30 cellular contexts compared by ENCODE assay signal in genomic region chr2:905091-905832, GRCh38. TPM values are rescaled to one million over a fixed set of nuclear protein-coding genes. Genes with fewer than 3 reads are reported as not detected.
DNase-seq lines count a peak whose midpoint lies in the region; ATAC-seq and TF ChIP-seq lines count a peak whose summit lies in the region.
"Had no signal": no experiment of that assay in that cellular context is flagged by ENCODE, and none has a peak within 500 bp of the region (broad histone marks: within the 10 kb centered on the region; RNA-seq: fewer than 3 reads in every experiment).

No MANE protein-coding gene starts in this region.

- H4K5ac ChIP-seq in H9 (ENCODE audit: insufficient read length, low read depth, low read length), result no peak overlapping the region

- no CpG with 5 or more reads among the region's 12 CpGs for WGBS in H9 (ENCODE audit: extremely low coverage, insufficient read length, low lambda C conversion rate)
- WGBS in stomach, 5 donors, result 78 to 90% (median 85%) methylated on average over 11 to 12 of the region's 12 CpGs
- WGBS in mammary epithelial cell (ENCODE audit: low coverage, missing lambda C conversion rate), result 50% methylated on average over 8 of the region's 12 CpGs

- no peak overlapping the region for H4K8ac ChIP-seq in H9 (replicated peaks; ENCODE audit: insufficient read length, low read depth, low read length)

- H3K18ac ChIP-seq in H9 (ENCODE audit: insufficient read length, low read depth, low read length), result no peak overlapping the region

- in situ Hi-C loops in mammary epithelial cell (cut with MboI; ENCODE audit: low sequenced_read_pairs in 2 of 2), result no loop called here

- H3K4me2 ChIP-seq in H9 (ENCODE audit: insufficient read depth, insufficient read length, low read length) (no peak overlapping the region), mammary epithelial cell (ENCODE audit: insufficient read depth, low read depth, low read length) (no peak overlapping the region)

- H3T11ph ChIP-seq in H9 (ENCODE audit: low read length), result no peak overlapping the region

- intact Hi-C loops in stomach (cut with DNase I; ENCODE audit: low total_unique reads), result no loop called here
- intact Hi-C loops in mammary epithelial cell (cut with micrococcal nuclease), result no loop called here

- no peaks in the 10 kb centered on the region for H3K79me1 ChIP-seq in H9 (ENCODE audit: insufficient read depth, low read depth, low read length, poor library complexity, severe bottlenecking)

- H3K36me3 ChIP-seq in stomach, result no peaks in the 10 kb centered on the region
- no peaks in the 10 kb centered on the region for H3K36me3 ChIP-seq in mammary epithelial cell (ENCODE audit: insufficient read depth, low read length)
- H3K36me3 ChIP-seq: spleen had no signal

- TF ChIP-seq CTCF in H9 (conservative IDR thresholded peaks at IDR 0.05) (no peak), stomach (IDR thresholded peaks at IDR 0.05) (no peak), mammary epithelial cell (conservative IDR thresholded peaks at IDR 0.05 in 1 of 2, IDR thresholded peaks at IDR 0.05 in 1 of 2; ENCODE audit: extremely low read depth in 1 of 2, insufficient read depth in 1 of 2, low read depth in 1 of 2, low read length in 2 of 2) (no peak)

- H4K20me1 ChIP-seq in H9 (ENCODE audit: control insufficient read depth, insufficient read depth, insufficient read length) (no peaks in the 10 kb centered on the region), mammary epithelial cell (ENCODE audit: insufficient read depth, low read length) (no peaks in the 10 kb centered on the region)

- no peak for TF ChIP-seq EP300 in stomach (IDR thresholded peaks at IDR 0.05)

- no peak overlapping the region for H3K4me3 Mint-ChIP-seq in H9
- H3K4me3 Mint-ChIP-seq in activated T-cell treated with anti-CD3 and anti-CD28 coated beads, Interleukin-2, amount 50 U/mL, for 24 hours, result no peak overlapping the region
- H3K4me3 Mint-ChIP-seq: activated CD8-positive, alpha-beta T cell treated with anti-CD3 and anti-CD28 coated beads for 36 hours; activated naive CD8-positive, alpha-beta T cell treated with anti-CD3 and anti-CD28 coated beads, Interleukin-2, amount 10 ng/mL, durations not matched to agents 7 days and 5 days; stimulated activated effector memory CD8-positive, alpha-beta T cell treated with anti-CD3 and anti-CD28 coated beads, Interleukin-12 subunit alpha, Interleukin-12 subunit beta, amount 100 ng/mL, for 72 hours; type B pancreatic cell had no signal

- CTCF ChIA-PET in mammary epithelial cell (lab: Charles Lee; ENCODE audit: low non-redundant PET), result no interaction called here

- no TSS peak for BruUV-seq in mammary epithelial cell (replicated peaks; lab: Mats Ljungman, UMichigan)

- no peak overlapping the region for H3K14ac ChIP-seq in H9 (ENCODE audit: insufficient read depth, low read length)

- H2BK5ac ChIP-seq in H9 (ENCODE audit: insufficient read length, low read length), result no peak overlapping the region

- ATAC-seq in HG02642 (IDR thresholded peaks at IDR 0.05; ENCODE audit: poor library complexity, unreplicated experiment), result no peak
- ATAC-seq: activated CD8-positive, alpha-beta T cell treated with anti-CD3 and anti-CD28 coated beads for 36 hours; right cardiac atrium; stimulated activated effector memory CD8-positive, alpha-beta T cell treated with anti-CD3 and anti-CD28 coated beads, Interleukin-12 subunit alpha, Interleukin-12 subunit beta, amount 100 ng/mL, for 72 hours had no signal

- H3K9me3 ChIP-seq in H9 (ENCODE audit: control insufficient read depth, low read depth, low read length) (no peaks in the 10 kb centered on the region), stomach (peaks cover 0 to 4% (median 1%) of the 10 kb centered on the region in 4 donors), mammary epithelial cell (replicated peaks; ENCODE audit: insufficient read depth, low read length) (peaks cover 10% of the 10 kb centered on the region)

- no peak overlapping the region for H3K4ac ChIP-seq in H9 (ENCODE audit: low read depth, low read length)

- peaks cover 0 to 22% (median 14%) of the 10 kb centered on the region in 3 experiments; a peak in 5 of 7 replicates for H3K36me3 Mint-ChIP-seq in H9 (ENCODE audit: insufficient read depth in 1 of 3, low read depth in 3 of 3)
- no peaks in the 10 kb centered on the region for H3K36me3 Mint-ChIP-seq in activated T-cell treated with anti-CD3 and anti-CD28 coated beads, Interleukin-2, amount 50 U/mL, for 24 hours (ENCODE audit: low read depth)
- H3K36me3 Mint-ChIP-seq: stimulated activated effector memory CD8-positive, alpha-beta T cell treated with anti-CD3 and anti-CD28 coated beads, Interleukin-12 subunit alpha, Interleukin-12 subunit beta, amount 100 ng/mL, for 72 hours; type B pancreatic cell had no signal

- H2BK15ac ChIP-seq in H9 (ENCODE audit: low read depth, low read length), result no peak overlapping the region

- no peak overlapping the region for H4K91ac ChIP-seq in H9 (ENCODE audit: insufficient read length, low read depth, low read length)

- no peak overlapping the region for H3K23ac ChIP-seq in H9 (ENCODE audit: insufficient read length, low read depth, low read length)

- H3K9me3 Mint-ChIP-seq in H9, result peaks cover 12 to 18% of the 10 kb centered on the region in 2 experiments
- H3K9me3 Mint-ChIP-seq in activated T-cell treated with anti-CD3 and anti-CD28 coated beads, Interleukin-2, amount 50 U/mL, for 24 hours, result no peaks in the 10 kb centered on the region
- H3K9me3 Mint-ChIP-seq: activated CD8-positive, alpha-beta T cell treated with anti-CD3 and anti-CD28 coated beads for 36 hours; type B pancreatic cell had no signal

- H2AK5ac ChIP-seq in H9 (ENCODE audit: insufficient read length, low read length), result no peak overlapping the region

- no peak overlapping the region for H2BK120ac ChIP-seq in H9 (ENCODE audit: low read depth, low read length, poor library complexity, severe bottlenecking)

- H3K56ac ChIP-seq in H9 (ENCODE audit: insufficient read length, low read depth, low read length), result no peak overlapping the region

- peaks cover 28 to 31% of the 10 kb centered on the region in 2 experiments for H3K4me1 Mint-ChIP-seq in H9
- peaks cover 5% of the 10 kb centered on the region for H3K4me1 Mint-ChIP-seq in activated T-cell treated with anti-CD3 and anti-CD28 coated beads, Interleukin-2, amount 50 U/mL, for 24 hours (ENCODE audit: low read depth)

- H3K27ac ChIP-seq in H9 (ENCODE audit: insufficient read length, low read depth, low read length), result no peak overlapping the region
- no peak overlapping the region for H3K27ac ChIP-seq in stomach
- H3K27ac ChIP-seq in mammary epithelial cell (ENCODE audit: insufficient read depth, low read depth, low read length), result no peak overlapping the region
- H3K27ac ChIP-seq: C4-2B, spleen had no signal

- TF ChIP-seq POLR2A in stomach (IDR thresholded peaks at IDR 0.05), result no peak

- H2BK12ac ChIP-seq in H9 (ENCODE audit: insufficient read length, low read depth, low read length), result no peak overlapping the region

- peak overlapping the region in 1 of 3 experiments; percentile 62; a peak in 1 of 7 replicates for H3K27ac Mint-ChIP-seq in H9
- H3K27ac Mint-ChIP-seq in activated T-cell treated with anti-CD3 and anti-CD28 coated beads, Interleukin-2, amount 50 U/mL, for 24 hours, result no peak overlapping the region
- H3K27ac Mint-ChIP-seq: activated CD8-positive, alpha-beta T cell treated with anti-CD3 and anti-CD28 coated beads for 36 hours; activated naive CD8-positive, alpha-beta T cell treated with anti-CD3 and anti-CD28 coated beads, Interleukin-2, amount 10 ng/mL, durations not matched to agents 7 days and 5 days; stimulated activated effector memory CD8-positive, alpha-beta T cell treated with anti-CD3 and anti-CD28 coated beads, Interleukin-12 subunit alpha, Interleukin-12 subunit beta, amount 100 ng/mL, for 72 hours; type B pancreatic cell had no signal

- H3K27me3 Mint-ChIP-seq in H9 (ENCODE audit: low read depth), result peaks cover 7% of the 10 kb centered on the region
- H3K27me3 Mint-ChIP-seq in activated T-cell treated with anti-CD3 and anti-CD28 coated beads, Interleukin-2, amount 50 U/mL, for 24 hours, result peaks cover 4% of the 10 kb centered on the region
- H3K27me3 Mint-ChIP-seq: activated naive CD8-positive, alpha-beta T cell treated with anti-CD3 and anti-CD28 coated beads, Interleukin-2, amount 10 ng/mL, durations not matched to agents 7 days and 5 days had no signal

- H3K4me3 ChIP-seq in stomach (no peak overlapping the region), mammary epithelial cell (replicated peaks in 1 of 3; ENCODE audit: insufficient read depth in 1 of 3, low read depth in 2 of 3, low read length in 3 of 3) (no peak overlapping the region)
- H3K4me3 ChIP-seq: spleen had no signal

- H2AFZ ChIP-seq in H9 (ENCODE audit: low read length), result no peak overlapping the region
- no peak overlapping the region for H2AFZ ChIP-seq in mammary epithelial cell (ENCODE audit: low read depth, low read length)

- H3K9ac ChIP-seq in H9 (ENCODE audit: extremely low read depth, insufficient read length, low read length), result no peak overlapping the region
- H3K9ac ChIP-seq in mammary epithelial cell (ENCODE audit: insufficient read depth, low read length), result no peak overlapping the region

- H2BK20ac ChIP-seq in H9 (ENCODE audit: low read depth, low read length, poor library complexity, severe bottlenecking), result no peak overlapping the region

- dilution Hi-C loops in mammary epithelial cell (cut with HindIII; ENCODE audit: low sequenced_read_pairs), result no loop called here

- DNase-seq in H9 (peak; percentile 27), NCI-H510A (lab: John Stamatoyannopoulos, UW) (peak; percentile 45), islet precursor cell (peak; percentile 32), stomach (peak; percentile 17), mammary epithelial cell (no peak)
- DNase-seq in activated T-cell treated with anti-CD3 and anti-CD28 coated beads, Interleukin-2, amount 50 U/mL, for 24 hours, result no peak
- DNase-seq: activated CD8-positive, alpha-beta T cell treated with anti-CD3 and anti-CD28 coated beads for 36 hours; activated gamma-delta T cell; activated naive CD8-positive, alpha-beta T cell treated with anti-CD3 and anti-CD28 coated beads, Interleukin-2, amount 10 ng/mL, durations not matched to agents 7 days and 5 days; activated T-cell treated with anti-CD3 and anti-CD28 coated beads, Interleukin-2, amount 50 U/mL, for 1 hour; Calu3; caudate nucleus; cortex of kidney; foreskin fibroblast; kidney glomerular epithelial cell; NCI-H2081 treated with DMSO at 0.1 percent for 48 hours; NCI-H524 treated with DMSO at 0.1 percent for 48 hours; right cardiac atrium; spleen; stimulated activated CD4-positive, alpha-beta T cell treated with anti-CD3 and anti-CD28 coated beads, Interleukin-2, amount 100 ng/mL, for 48 hours; substantia nigra had no signal

- H3K4me1 ChIP-seq in H9 (ENCODE audit: insufficient read depth, low read length) (peaks cover 7% of the 10 kb centered on the region), stomach (no peaks in the 10 kb centered on the region), mammary epithelial cell (ENCODE audit: insufficient read depth, low read length) (no peaks in the 10 kb centered on the region)
- H3K4me1 ChIP-seq: spleen had no signal

- H3K79me2 ChIP-seq in H9 (ENCODE audit: insufficient read depth, low read length) (no peaks in the 10 kb centered on the region), mammary epithelial cell (ENCODE audit: insufficient read depth, low read length) (no peaks in the 10 kb centered on the region)

- H3K27me3 ChIP-seq in H9 (ENCODE audit: insufficient read depth, low read length) (no peaks in the 10 kb centered on the region), stomach (peaks cover 0 to 26% (median 5%) of the 10 kb centered on the region in 3 donors), mammary epithelial cell (ENCODE audit: insufficient read depth, low read length) (no peaks in the 10 kb centered on the region)

- no peaks in the 10 kb centered on the region for H3K23me2 ChIP-seq in H9 (ENCODE audit: insufficient read length, low read depth, low read length, poor library complexity, severe bottlenecking)

RNA-seq across cellular contexts. Expression of gene SNTG2, which starts 45.4 kb away (rescaled TPM):
- total RNA-seq in H9 (2021) (12.7 and 13.2 TPM in 2 replicates), stomach (10 to 100 TPM in 1 of 5 donors, 1 to 10 TPM in 3, not detected in 1; 5.3 to 19.6 (median 6.0) TPM), mammary epithelial cell (not detected)
- polyA plus RNA-seq in stomach (1 to 10 TPM in 1 of 3 donors, under 1 TPM in 2; 0.68 to 1.1 (median 0.90) TPM), mammary epithelial cell (not detected)
- polyA minus RNA-seq in mammary epithelial cell, result not detected
- total RNA-seq: Calu3; Daoy; RPMI7951; SK-MEL-5; T-helper 1 cell treated with Interleukin-12 subunit alpha and Interleukin-12 subunit beta and Interleukin-4 antibody, amounts not matched to agents 30 ng/mL and 1 ng/mL, for 36 hours had no signal
- polyA plus RNA-seq: neural cell had no signal

Comparison
In these comparisons a context has a peak if more than half of its experiments do, and no peak if none do; other contexts are left out.
1. DNase-seq: peak in H9 (single experiment), NCI-H510A (single experiment), islet precursor cell (single experiment) and stomach (single experiment); none in activated T-cell treated with anti-CD3 and anti-CD28 coated beads, Interleukin-2, amount 50 U/mL, for 24 hours (single experiment) and mammary epithelial cell (single experiment).